Comparison of ENCODE assay signal across 18 cellular contexts in genomic region chr1:29563092-29563491, GRCh38.
"Had no signal": no experiment of that assay in that cellular context is flagged by ENCODE, and none has a peak within 500 bp of the region (broad histone marks: within the 10 kb centered on the region; RNA-seq: fewer than 3 reads in every experiment).

No MANE protein-coding gene starts in this region.

- H3K27ac ChIP-seq: adrenal gland, cardiac muscle cell, dorsolateral prefrontal cortex, esophagus muscularis mucosa, left lung, ovary, suprapubic skin had no signal

- H3K27me3 Mint-ChIP-seq: activated naive CD4-positive, alpha-beta T cell treated with anti-CD3 and anti-CD28 coated beads, Interleukin-2, amount 50 U/mL, for 24 hours had no signal

- DNase-seq: activated CD4-positive, alpha-beta T cell treated with anti-CD3 and anti-CD28 coated beads, Interleukin-2, amount 50 U/mL, for 4 hours; activated effector memory CD4-positive, alpha-beta T cell treated with Interleukin-2 at 50 U/mL for 16 hours; activated T-cell treated with anti-CD3 and anti-CD28 coated beads for 4 hours; adrenal gland; dorsolateral prefrontal cortex; hippocampal formation; left lung; naive B cell; ovary; stimulated activated naive CD8-positive, alpha-beta T cell treated with anti-CD3 and anti-CD28 coated beads, Interleukin-15, Interleukin-2, amounts not matched to agents 100 U/mL and 50 U/mL, for 24 hours; T-helper 9 cell; trophoblast cell had no signal

- H3K4me3 Mint-ChIP-seq: activated naive CD4-positive, alpha-beta T cell treated with anti-CD3 and anti-CD28 coated beads, Interleukin-2, amount 50 U/mL, for 24 hours; naive B cell had no signal

- H3K27ac Mint-ChIP-seq: activated naive CD4-positive, alpha-beta T cell treated with anti-CD3 and anti-CD28 coated beads, Interleukin-2, amount 50 U/mL, for 24 hours; naive B cell had no signal

- ATAC-seq: activated CD4-positive, CD25-positive, alpha-beta regulatory T cell treated with anti-CD3 and anti-CD28 coated beads, Interleukin-2, amount 50 U/mL, for 24 hours; left lung; sciatic nerve; stimulated activated naive CD8-positive, alpha-beta T cell treated with anti-CD3 and anti-CD28 coated beads, Interleukin-15, Interleukin-2, amounts not matched to agents 100 U/mL and 50 U/mL, for 24 hours had no signal

- H3K4me1 Mint-ChIP-seq: activated naive CD4-positive, alpha-beta T cell treated with anti-CD3 and anti-CD28 coated beads, Interleukin-2, amount 50 U/mL, for 24 hours; naive B cell had no signal
